In genomic region chr1:216902669-216903388, GRCh38 we compare ENCODE assay signal across 11 cellular contexts.
DNase-seq lines count a peak whose midpoint lies in the region; ATAC-seq and TF ChIP-seq lines count a peak whose summit lies in the region.
"Had no signal": no experiment of that assay in that cellular context is flagged by ENCODE, and none has a peak within 500 bp of the region (broad histone marks: within the 10 kb centered on the region; RNA-seq: fewer than 3 reads in every experiment).

No MANE protein-coding gene starts in this region.

- H3K27ac Mint-ChIP-seq in stimulated activated effector memory CD8-positive, alpha-beta T cell treated with anti-CD3 and anti-CD28 coated beads, Interleukin-12 subunit alpha, Interleukin-12 subunit beta, amount 100 ng/mL, for 72 hours = no peak overlapping the region
- H3K27ac Mint-ChIP-seq in T-helper 17 cell = no peak overlapping the region

- H3K4me3 Mint-ChIP-seq in stimulated activated effector memory CD8-positive, alpha-beta T cell treated with anti-CD3 and anti-CD28 coated beads, Interleukin-12 subunit alpha, Interleukin-12 subunit beta, amount 100 ng/mL, for 72 hours = no peak overlapping the region
- H3K4me3 Mint-ChIP-seq in T-helper 17 cell = no peak overlapping the region
- H3K4me3 Mint-ChIP-seq: stimulated activated naive CD8-positive, alpha-beta T cell treated with anti-CD3 and anti-CD28 coated beads, Interleukin-15, amount 100 ng/mL, for 72 hours had no signal

- H3K27me3 Mint-ChIP-seq in T-helper 17 cell = no peaks in the 10 kb centered on the region
- H3K27me3 Mint-ChIP-seq: stimulated activated naive CD8-positive, alpha-beta T cell treated with anti-CD3 and anti-CD28 coated beads, Interleukin-15, amount 100 ng/mL, for 72 hours had no signal

- H3K36me3 Mint-ChIP-seq in stimulated activated effector memory CD8-positive, alpha-beta T cell treated with anti-CD3 and anti-CD28 coated beads, Interleukin-12 subunit alpha, Interleukin-12 subunit beta, amount 100 ng/mL, for 72 hours = no peaks in the 10 kb centered on the region
- no peaks in the 10 kb centered on the region for H3K36me3 Mint-ChIP-seq in T-helper 17 cell (ENCODE audit: low read depth)

- H3K4me1 Mint-ChIP-seq in stimulated activated effector memory CD8-positive, alpha-beta T cell treated with anti-CD3 and anti-CD28 coated beads, Interleukin-12 subunit alpha, Interleukin-12 subunit beta, amount 100 ng/mL, for 72 hours = no peaks in the 10 kb centered on the region
- H3K4me1 Mint-ChIP-seq in T-helper 17 cell = no peaks in the 10 kb centered on the region
- H3K4me1 Mint-ChIP-seq: stimulated activated naive CD8-positive, alpha-beta T cell treated with anti-CD3 and anti-CD28 coated beads, Interleukin-15, amount 100 ng/mL, for 72 hours had no signal

- peak; percentile 19 for ATAC-seq in stimulated activated effector memory CD8-positive, alpha-beta T cell treated with anti-CD3 and anti-CD28 coated beads, Interleukin-12 subunit alpha, Interleukin-12 subunit beta, amount 100 ng/mL, for 72 hours
- ATAC-seq in GM18505 (IDR thresholded peaks at IDR 0.05; ENCODE audit: unreplicated experiment) = no peak
- ATAC-seq in T-helper 17 cell = no peak
- ATAC-seq: stimulated activated naive CD8-positive, alpha-beta T cell treated with anti-CD3 and anti-CD28 coated beads, Interleukin-15, amount 100 ng/mL, for 72 hours had no signal

- H3K9me3 Mint-ChIP-seq in stimulated activated effector memory CD8-positive, alpha-beta T cell treated with anti-CD3 and anti-CD28 coated beads, Interleukin-12 subunit alpha, Interleukin-12 subunit beta, amount 100 ng/mL, for 72 hours = peaks cover 4% of the 10 kb centered on the region

- no peaks in the 10 kb centered on the region for H3K9me3 ChIP-seq in T-helper 17 cell (ENCODE audit: control insufficient read depth, low read length, poor library complexity, severe bottlenecking)

- peak; percentile 33 for DNase-seq in NCI-H748 (lab: John Stamatoyannopoulos, UW; ENCODE audit: unreplicated experiment)
- DNase-seq in NCI-H748 treated with DMSO at 0.1 percent for 48 hours (lab: John Stamatoyannopoulos, UW) = no peak
- DNase-seq in SK-MEL-5 (ENCODE audit: low read depth, low spot score) = peak; percentile 80
- peak; percentile 53 for DNase-seq in inferior parietal cortex (ENCODE audit: extremely low spot score)
- no peak for DNase-seq in stimulated activated effector memory CD8-positive, alpha-beta T cell treated with anti-CD3 and anti-CD28 coated beads, Interleukin-12 subunit alpha, Interleukin-12 subunit beta, amount 100 ng/mL, for 72 hours (ENCODE audit: low spot score in 2 of 2)
- DNase-seq in activated CD4-positive, alpha-beta T cell treated with anti-CD3 and anti-CD28 coated beads for 4 hours = no peak
- no peak for DNase-seq in T-helper 17 cell
- DNase-seq: NCI-H510A treated with DMSO at 0.1 percent for 48 hours; stimulated activated naive CD8-positive, alpha-beta T cell treated with anti-CD3 and anti-CD28 coated beads, Interleukin-15, amount 100 ng/mL, for 72 hours; T1000 had no signal

- TF ChIP-seq POLR2A in GM18505 (IDR thresholded peaks at IDR 0.05; ENCODE audit: borderline replicate concordance, extremely low read depth, insufficient read depth, insufficient read length) = no peak

- in situ Hi-C loops in SK-MEL-5 (cut with HindIII; ENCODE audit: low pct_unique_long_range_greater_than_20kb, low sequenced_read_pairs) = no loop called here

Comparison
In these comparisons a context has a peak if more than half of its experiments do, and no peak if none do; other contexts are left out.
1. DNase-seq: peak in NCI-H748 (single experiment), SK-MEL-5 (single experiment) and inferior parietal cortex (single experiment); none in NCI-H748 treated with DMSO at 0.1 percent for 48 hours (single experiment), stimulated activated effector memory CD8-positive, alpha-beta T cell treated with anti-CD3 and anti-CD28 coated beads, Interleukin-12 subunit alpha, Interleukin-12 subunit beta, amount 100 ng/mL, for 72 hours (0 of 2), activated CD4-positive, alpha-beta T cell treated with anti-CD3 and anti-CD28 coated beads for 4 hours (0 of 2) and T-helper 17 cell (0 of 3).